Comparison of ENCODE assay signal across 10 cellular contexts in genomic region chr17:2749058-2749783, GRCh38. TPM values are rescaled to one million over a fixed set of nuclear protein-coding genes. Genes with fewer than 3 reads are reported as not detected.
A peak's percentile ranks its signal among the peaks of the same experiment; 100 is the strongest.
DNase-seq lines count a peak whose midpoint lies in the region; ATAC-seq and TF ChIP-seq lines count a peak whose summit lies in the region.
"Had no signal": no experiment of that assay in that cellular context is flagged by ENCODE, and none has a peak within 500 bp of the region (broad histone marks: within the 10 kb centered on the region; RNA-seq: fewer than 3 reads in every experiment).

TSS of gene CCDC92B (minus strand) at chr17:2749652. CDS start at chr17:2735145, 14,507 bp downstream.

- H3K27ac ChIP-seq in hepatocyte, result no peak within 1 kb of the TSS
- no peak within 1 kb of the TSS for H3K27ac ChIP-seq in thyroid gland
- H3K27ac ChIP-seq: body of pancreas had no signal

- H3K9me3 ChIP-seq in hepatocyte (ENCODE audit: low read depth), result no peaks in the 10 kb centered on the region
- no peaks in the 10 kb centered on the region for H3K9me3 ChIP-seq in thyroid gland
- H3K9me3 ChIP-seq: body of pancreas had no signal

- H3K36me3 ChIP-seq in hepatocyte (replicated peaks; ENCODE audit: insufficient read depth, low read depth), result no peaks in the 10 kb centered on the region
- H3K36me3 ChIP-seq in thyroid gland, result no peaks in the 10 kb centered on the region

- no peaks in the 10 kb centered on the region for H3K4me1 Mint-ChIP-seq in stimulated activated memory B cell treated with anti-CD40 and anti-IgM and Interleukin-4, amounts not matched to agents 10 μg/mL and 1 μg/mL and 100 μg/mL, for 72 hours
- no peaks in the 10 kb centered on the region for H3K4me1 Mint-ChIP-seq in activated CD8-positive, alpha-beta T cell treated with anti-CD3 and anti-CD28 coated beads for 36 hours (ENCODE audit: low read depth)

- no peaks in the 10 kb centered on the region for H3K9me2 ChIP-seq in hepatocyte (replicated peaks; ENCODE audit: insufficient read depth)

- TF ChIP-seq CTCF in hepatocyte (IDR thresholded peaks at IDR 0.05; ENCODE audit: poor library complexity) (no peak), thyroid gland (IDR thresholded peaks at IDR 0.05) (no peak)
- TF ChIP-seq CTCF in activated CD8-positive, alpha-beta T cell treated with anti-CD3 and anti-CD28 coated beads for 36 hours (IDR thresholded peaks at IDR 0.05), result no peak

- peak; percentile 36 for ATAC-seq in stimulated activated memory B cell treated with anti-CD40 and anti-IgM and Interleukin-4, amounts not matched to agents 10 μg/mL and 1 μg/mL and 100 μg/mL, for 72 hours
- no peak for ATAC-seq in activated CD8-positive, alpha-beta T cell treated with anti-CD3 and anti-CD28 coated beads for 36 hours

- CTCF ChIA-PET in activated CD8-positive, alpha-beta T cell treated with anti-CD3 and anti-CD28 coated beads for 36 hours (lab: Charles Lee), result no interaction called here

- POLR2A ChIA-PET in activated CD8-positive, alpha-beta T cell treated with anti-CD3 and anti-CD28 coated beads for 36 hours (lab: Charles Lee), result interaction anchor here (1.5 kb wide), 1 partner anchor 40 kb away, joined by 4 read pairs; no protein-coding TSS in a partner anchor

- no peaks in the 10 kb centered on the region for H3K36me3 Mint-ChIP-seq in stimulated activated memory B cell treated with anti-CD40 and anti-IgM and Interleukin-4, amounts not matched to agents 10 μg/mL and 1 μg/mL and 100 μg/mL, for 72 hours
- no peaks in the 10 kb centered on the region for H3K36me3 Mint-ChIP-seq in activated CD8-positive, alpha-beta T cell treated with anti-CD3 and anti-CD28 coated beads for 36 hours (ENCODE audit: low read depth)
- H3K36me3 Mint-ChIP-seq: naive B cell had no signal

- 7% methylated on average over 25 of the region's 76 CpGs for WGBS in hepatocyte (ENCODE audit: low lambda C conversion rate, missing lambda C conversion rate)
- 5 to 8% methylated on average over 12 to 20 of the region's 76 CpGs for WGBS in thyroid gland, 2 donors

- no peak within 1 kb of the TSS for H3K27ac Mint-ChIP-seq in stimulated activated memory B cell treated with anti-CD40 and anti-IgM and Interleukin-4, amounts not matched to agents 10 μg/mL and 1 μg/mL and 100 μg/mL, for 72 hours
- no peak within 1 kb of the TSS for H3K27ac Mint-ChIP-seq in activated CD8-positive, alpha-beta T cell treated with anti-CD3 and anti-CD28 coated beads for 36 hours

- H4K20me1 ChIP-seq in hepatocyte (ENCODE audit: insufficient read depth, poor library complexity, severe bottlenecking), result no peaks in the 10 kb centered on the region

- H3K27me3 ChIP-seq in hepatocyte (peaks cover 71% of the 10 kb centered on the region), thyroid gland (no peaks in the 10 kb centered on the region)
- H3K27me3 ChIP-seq: body of pancreas had no signal

- TF ChIP-seq POLR2A in thyroid gland (IDR thresholded peaks at IDR 0.05), result no peak

- no peaks in the 10 kb centered on the region for H3K79me2 ChIP-seq in hepatocyte

- intact Hi-C loops in thyroid gland (cut with DNase I), result no loop called here
- intact Hi-C loops in activated CD8-positive, alpha-beta T cell treated with anti-CD3 and anti-CD28 coated beads for 36 hours (cut with micrococcal nuclease), result no loop called here

- no peaks in the 10 kb centered on the region for H3K4me1 ChIP-seq in hepatocyte (ENCODE audit: insufficient read depth)
- H3K4me1 ChIP-seq in thyroid gland, result peaks cover 0 to 7% of the 10 kb centered on the region in 2 donors

- H3K9me3 Mint-ChIP-seq in stimulated activated memory B cell treated with anti-CD40 and anti-IgM and Interleukin-4, amounts not matched to agents 10 μg/mL and 1 μg/mL and 100 μg/mL, for 72 hours, result peaks cover 2% of the 10 kb centered on the region
- H3K9me3 Mint-ChIP-seq in activated CD8-positive, alpha-beta T cell treated with anti-CD3 and anti-CD28 coated beads for 36 hours, result no peaks in the 10 kb centered on the region

- peak; percentile 16 to 51 for DNase-seq in NCI-H524 (lab: John Stamatoyannopoulos, UW)
- no peak for DNase-seq in NCI-H524 treated with DMSO at 0.1 percent for 48 hours (lab: John Stamatoyannopoulos, UW)
- DNase-seq in NCI-H748 treated with DMSO at 0.1 percent for 48 hours (lab: John Stamatoyannopoulos, UW), result peak; percentile 31
- DNase-seq in hepatocyte (ENCODE audit: low spot score), result no peak
- DNase-seq in thyroid gland, result no peak
- DNase-seq in activated CD8-positive, alpha-beta T cell treated with anti-CD3 and anti-CD28 coated beads for 36 hours, result no peak
- DNase-seq in middle frontal gyrus (ENCODE audit: extremely low spot score, low spot score), result no peak

- peak within 1 kb of the TSS; percentile 78 for H3K4me2 ChIP-seq in hepatocyte

- H3K4me3 ChIP-seq in hepatocyte (no peak within 1 kb of the TSS), thyroid gland (replicated peaks in 1 of 3) (no peak within 1 kb of the TSS)

- H3K27me3 Mint-ChIP-seq in stimulated activated memory B cell treated with anti-CD40 and anti-IgM and Interleukin-4, amounts not matched to agents 10 μg/mL and 1 μg/mL and 100 μg/mL, for 72 hours, result peaks cover 78% of the 10 kb centered on the region
- H3K27me3 Mint-ChIP-seq in activated CD8-positive, alpha-beta T cell treated with anti-CD3 and anti-CD28 coated beads for 36 hours, result peaks cover 46% of the 10 kb centered on the region

- H3K4me3 Mint-ChIP-seq in stimulated activated memory B cell treated with anti-CD40 and anti-IgM and Interleukin-4, amounts not matched to agents 10 μg/mL and 1 μg/mL and 100 μg/mL, for 72 hours, result no peak within 1 kb of the TSS
- H3K4me3 Mint-ChIP-seq in activated CD8-positive, alpha-beta T cell treated with anti-CD3 and anti-CD28 coated beads for 36 hours, result no peak within 1 kb of the TSS

- no peak within 1 kb of the TSS for H2AFZ ChIP-seq in hepatocyte

RNA-seq across cellular contexts. Expression of gene CCDC92B, which starts in this region (rescaled TPM):
- total RNA-seq in hepatocyte, result 0.12 TPM in 1 of 2 replicates, not detected in the other
- 0.10 TPM in 1 of 2 replicates, not detected in the other for polyA plus RNA-seq in hepatocyte
- total RNA-seq in thyroid gland, result under 1 TPM in 1 of 4 donors, not detected in 3; 0.25 TPM
- total RNA-seq in activated CD8-positive, alpha-beta T cell treated with anti-CD3 and anti-CD28 coated beads for 36 hours, result under 1 TPM in 1 of 2 experiments, not detected in 1; 0.09 TPM

Comparison
In these comparisons a context has a peak if more than half of its experiments do, and no peak if none do; other contexts are left out.
1. DNase-seq: peak in NCI-H524 (2 of 2) and NCI-H748 treated with DMSO at 0.1 percent for 48 hours (single experiment); none in NCI-H524 treated with DMSO at 0.1 percent for 48 hours (single experiment), hepatocyte (single experiment), thyroid gland (0 of 2), activated CD8-positive, alpha-beta T cell treated with anti-CD3 and anti-CD28 coated beads for 36 hours (single experiment) and middle frontal gyrus (single experiment).